ENCODE assay signal across 14 cellular contexts in genomic region chr3:100183608-100184125, GRCh38.
"Had no signal": no experiment of that assay in that cellular context is flagged by ENCODE, and none has a peak within 500 bp of the region (broad histone marks: within the 10 kb centered on the region; RNA-seq: fewer than 3 reads in every experiment).

No MANE protein-coding gene starts in this region.

- DNase-seq: dorsolateral prefrontal cortex; effector CD4-positive, alpha-beta T cell; head of caudate nucleus; natural killer cell; pancreas; stimulated activated CD4-positive, alpha-beta T cell treated with anti-CD3 and anti-CD28 coated beads, Interleukin-15, amount 100 ng/mL, for 24 hours; stimulated activated CD4-positive, alpha-beta T cell treated with anti-CD3 and anti-CD28 coated beads, Interleukin-2, amount 100 ng/mL, for 48 hours; stimulated activated naive B cell treated with anti-CD40 and anti-IgM and Interleukin-4, amounts not matched to agents 10 μg/mL and 1 μg/mL and 100 μg/mL, for 72 hours; upper lobe of left lung had no signal

- H3K27me3 ChIP-seq: dorsolateral prefrontal cortex, hepatocyte, pancreas, tibial nerve, upper lobe of left lung had no signal

- H3K4me1 ChIP-seq: pancreas, tibial nerve had no signal

- H3K4me3 ChIP-seq: dorsolateral prefrontal cortex, hepatocyte, lung, pancreas, skin epidermis, thoracic aorta, tibial nerve, upper lobe of left lung had no signal

- H3K36me3 ChIP-seq: thoracic aorta had no signal

- H3K27ac ChIP-seq: dorsolateral prefrontal cortex, hepatocyte, pancreas, thoracic aorta, tibial nerve, upper lobe of left lung had no signal

- ATAC-seq: natural killer cell; pancreas; stimulated activated naive B cell treated with anti-CD40 and anti-IgM and Interleukin-4, amounts not matched to agents 10 μg/mL and 1 μg/mL and 100 μg/mL, for 72 hours had no signal
